ENCODE assay signal across 18 cellular contexts in genomic region chr9:84062538-84062937, GRCh38.
DNase-seq lines count a peak whose midpoint lies in the region; ATAC-seq and TF ChIP-seq lines count a peak whose summit lies in the region.
"Had no signal": no experiment of that assay in that cellular context is flagged by ENCODE, and none has a peak within 500 bp of the region (broad histone marks: within the 10 kb centered on the region; RNA-seq: fewer than 3 reads in every experiment).

No MANE protein-coding gene starts in this region.

- no peak for TF ChIP-seq POLR2A in gastrocnemius medialis (IDR thresholded peaks at IDR 0.05)

- TF ChIP-seq CTCF in gastrocnemius medialis (IDR thresholded peaks at IDR 0.05 in 4 of 5, conservative IDR thresholded peaks at IDR 0.05 in 1 of 5): no peak

- no peaks in the 10 kb centered on the region for H3K27me3 ChIP-seq in gastrocnemius medialis

- peak; percentile 89 to 95 for ATAC-seq in left cardiac atrium
- peak; percentile 87 to 92 for ATAC-seq in gastrocnemius medialis

- H3K36me3 ChIP-seq in gastrocnemius medialis: no peaks in the 10 kb centered on the region

- intact Hi-C loops in left cardiac atrium (cut with DNase I) (no loop called here), gastrocnemius medialis (cut with DNase I; ENCODE audit: low total_unique reads) (loop anchor here (5.0 to 10.0 kb wide), 3 partner anchors 80 to 128 kb away; partner anchors contain the start of genes HNRNPK and RMI1)

- H3K27ac ChIP-seq in gastrocnemius medialis: peak overlapping the region; percentile 41 to 69 (median 61)
- H3K27ac ChIP-seq: RWPE1 had no signal

- H3K4me1 ChIP-seq in gastrocnemius medialis: peaks cover 20 to 26% of the 10 kb centered on the region in 2 donors

- H3K4me3 ChIP-seq in gastrocnemius medialis: no peak overlapping the region

- in situ Hi-C loops in gastrocnemius medialis (cut with MboI; ENCODE audit: low sequenced_read_pairs in 4 of 4): no loop called here

- DNase-seq in NCI-H1417 (lab: John Stamatoyannopoulos, UW) (peak in 2 of 3 experiments; percentile 26 to 30), NCI-H1417 treated with DMSO at 0.1 percent for 48 hours (lab: John Stamatoyannopoulos, UW) (no peak), cerebellar cortex (ENCODE audit: low spot score) (peak; percentile 11), left cardiac atrium (peak; percentile 36), gastrocnemius medialis (peak; percentile 17 to 44), activated T-cell treated with anti-CD3 and anti-CD28 coated beads for 4 hours (no peak), NCI-H748 (lab: John Stamatoyannopoulos, UW; ENCODE audit: unreplicated experiment) (no peak), islet precursor cell (no peak)
- DNase-seq: 8988T; CD4-positive, alpha-beta memory T cell; GOT3; KBM-7; NCI-H1092; NCI-H1694; NCI-H2107; NCI-H226; NCI-H524 treated with DMSO at 0.1 percent for 48 hours had no signal

- no peaks in the 10 kb centered on the region for H3K9me3 ChIP-seq in gastrocnemius medialis

Comparison
In these comparisons a context has a peak if more than half of its experiments do, and no peak if none do; other contexts are left out.
1. DNase-seq: peak in NCI-H1417 (2 of 3), cerebellar cortex (single experiment), left cardiac atrium (single experiment) and gastrocnemius medialis (2 of 2); none in NCI-H1417 treated with DMSO at 0.1 percent for 48 hours (single experiment), activated T-cell treated with anti-CD3 and anti-CD28 coated beads for 4 hours (single experiment), NCI-H748 (single experiment) and islet precursor cell (single experiment).